Comparison of ENCODE assay signal across 8 cellular contexts in the genomic region with DNA sequence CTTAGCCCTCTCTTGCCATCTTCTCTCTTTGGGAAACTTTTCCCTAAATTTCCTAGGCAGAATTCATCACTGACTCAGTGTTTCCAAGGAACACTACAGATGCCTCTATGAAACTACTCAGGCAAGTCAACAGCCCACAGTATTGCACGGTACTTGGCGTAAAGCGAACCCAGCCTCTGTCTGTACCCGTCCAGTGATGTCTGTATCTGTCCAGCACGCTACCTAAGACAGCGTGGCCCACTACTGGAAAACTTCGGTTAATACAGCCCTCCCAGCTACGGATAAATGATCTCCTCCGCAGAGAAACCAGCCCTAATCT. TPM values are rescaled to one million over a fixed set of nuclear protein-coding genes. Genes with fewer than 3 reads are reported as not detected.
DNase-seq lines count a peak whose midpoint lies in the region; ATAC-seq, FAIRE-seq and TF ChIP-seq lines count a peak whose summit lies in the region.

No MANE protein-coding gene starts in this region.

- H3K27me3 ChIP-seq in HUES48 (ENCODE audit: control insufficient read depth, insufficient read depth, low read length) (peaks cover 9% of the 10 kb centered on the region; the same call in 1 of the 2 replicates), subcutaneous abdominal adipose tissue (ENCODE audit: control insufficient read depth in 5 of 5, insufficient read depth in 4 of 5, low read length in 5 of 5) (peaks cover 0 to 4% (median 0%) of the 10 kb centered on the region in 5 donors)

- H3K9ac ChIP-seq in HUES48 (ENCODE audit: low read depth, low read length) (peak overlapping the region; percentile 78), kidney (ENCODE audit: low read length in 2 of 2) (peak overlapping the region; percentile 79), subcutaneous abdominal adipose tissue (ENCODE audit: low read length in 5 of 5) (peak overlapping the region; percentile 69 to 97 (median 93))

- H3K27ac ChIP-seq in HUES48 (ENCODE audit: low read depth, low read length) (peak overlapping the region; percentile 37), kidney (ENCODE audit: low read depth in 2 of 2, low read length in 2 of 2) (peak overlapping the region in 1 of 2 donors; percentile 47), subcutaneous abdominal adipose tissue (ENCODE audit: low read depth, low read length) (peak overlapping the region; percentile 90)

- ATAC-seq in GM19438 (IDR thresholded peaks at IDR 0.05; ENCODE audit: low read depth, unreplicated experiment): peak; percentile 31
- ATAC-seq in GM21526 (IDR thresholded peaks at IDR 0.05; ENCODE audit: low FRiP score, unreplicated experiment): no peak

- intact Hi-C loops in kidney (cut with DNase I): no loop called here

- H3K4me1 ChIP-seq in HUES48 (ENCODE audit: control insufficient read depth, insufficient read depth, low read length) (0 out of 2 replicates have a peak, but pooled peaks cover 3% of the 10 kb centered on the region), kidney (ENCODE audit: control insufficient read depth in 1 of 2, insufficient read depth in 1 of 2, low read depth in 1 of 2, low read length in 2 of 2) (no peaks in the 10 kb centered on the region), subcutaneous abdominal adipose tissue (ENCODE audit: control insufficient read depth in 5 of 5, insufficient read depth in 5 of 5, low read length in 5 of 5) (peaks cover 2 to 30% (median 25%) of the 10 kb centered on the region in 5 donors)

- TF ChIP-seq CTCF in astrocyte of the spinal cord (IDR thresholded peaks at IDR 0.05; ENCODE audit: low read depth, low read length) (no peak), kidney (IDR thresholded peaks at IDR 0.05; ENCODE audit: borderline replicate concordance, extremely low read depth, insufficient read depth) (no peak)

- H3K4me3 ChIP-seq in HUES48 (ENCODE audit: low read depth, low read length) (peak overlapping the region; percentile 96), astrocyte of the spinal cord (ENCODE audit: low read depth, low read length) (peak overlapping the region; percentile 98), kidney (ENCODE audit: low read length in 2 of 2) (peak overlapping the region; percentile 91 to 92), subcutaneous abdominal adipose tissue (ENCODE audit: low read depth in 1 of 5, low read length in 5 of 5) (peak overlapping the region; percentile 82 to 99 (median 96))

- DNase-seq in AG08396 (ENCODE audit: low spot score) (peak; percentile 56), astrocyte of the spinal cord (ENCODE audit: low read depth, low spot score) (no peak), kidney (no peak), SHP77 treated with DMSO at 0.1 percent for 48 hours (lab: John Stamatoyannopoulos, UW) (no peak)

- no peak for FAIRE-seq in kidney (lab: Jason Lieb, UNC)

- in situ Hi-C loops in astrocyte of the spinal cord (cut with HindIII; ENCODE audit: low sequenced_read_pairs): no loop called here

- H3K36me3 ChIP-seq in HUES48 (ENCODE audit: control insufficient read depth, insufficient read depth, low read length) (peaks cover 7% of the 10 kb centered on the region; the same call in 1 of the 2 replicates), kidney (ENCODE audit: control insufficient read depth in 1 of 2, insufficient read depth in 2 of 2, low read length in 2 of 2) (no peaks in the 10 kb centered on the region), subcutaneous abdominal adipose tissue (ENCODE audit: control insufficient read depth in 5 of 5, insufficient read depth in 5 of 5, low read length in 5 of 5) (peaks cover 0 to 13% (median 9%) of the 10 kb centered on the region in 5 donors)

- H3K9me3 ChIP-seq in HUES48 (ENCODE audit: control insufficient read depth, insufficient read depth, low read length): no peaks in the 10 kb centered on the region
- no peaks in the 10 kb centered on the region for H3K9me3 ChIP-seq in kidney (ENCODE audit: control insufficient read depth in 1 of 2, low read length in 2 of 2)
- H3K9me3 ChIP-seq in subcutaneous abdominal adipose tissue (ENCODE audit: control insufficient read depth in 5 of 5, low read length in 5 of 5): no peaks in the 10 kb centered on the region

RNA-seq across cellular contexts. Expression of gene SKIC8, which starts 0.5 kb away (rescaled TPM):
- total RNA-seq in kidney: 48.5 TPM
- 87.4 TPM for polyA plus RNA-seq in kidney (ENCODE audit: insufficient read depth, low read depth, low replicate concordance)

RNA-seq across cellular contexts. Expression of gene DNAJA4, which starts 34.6 kb away (rescaled TPM):
- 31.1 TPM for total RNA-seq in kidney
- polyA plus RNA-seq in kidney (ENCODE audit: insufficient read depth, low read depth, low replicate concordance): 19.9 TPM

RNA-seq across cellular contexts. Expression of gene CRABP1, which starts 41.2 kb away (rescaled TPM):
- not detected for total RNA-seq in kidney
- 61.0 TPM for polyA plus RNA-seq in kidney (ENCODE audit: insufficient read depth, low read depth, low replicate concordance)
